Comparison of ENCODE assay signal across 7 cellular contexts in the genomic region with DNA sequence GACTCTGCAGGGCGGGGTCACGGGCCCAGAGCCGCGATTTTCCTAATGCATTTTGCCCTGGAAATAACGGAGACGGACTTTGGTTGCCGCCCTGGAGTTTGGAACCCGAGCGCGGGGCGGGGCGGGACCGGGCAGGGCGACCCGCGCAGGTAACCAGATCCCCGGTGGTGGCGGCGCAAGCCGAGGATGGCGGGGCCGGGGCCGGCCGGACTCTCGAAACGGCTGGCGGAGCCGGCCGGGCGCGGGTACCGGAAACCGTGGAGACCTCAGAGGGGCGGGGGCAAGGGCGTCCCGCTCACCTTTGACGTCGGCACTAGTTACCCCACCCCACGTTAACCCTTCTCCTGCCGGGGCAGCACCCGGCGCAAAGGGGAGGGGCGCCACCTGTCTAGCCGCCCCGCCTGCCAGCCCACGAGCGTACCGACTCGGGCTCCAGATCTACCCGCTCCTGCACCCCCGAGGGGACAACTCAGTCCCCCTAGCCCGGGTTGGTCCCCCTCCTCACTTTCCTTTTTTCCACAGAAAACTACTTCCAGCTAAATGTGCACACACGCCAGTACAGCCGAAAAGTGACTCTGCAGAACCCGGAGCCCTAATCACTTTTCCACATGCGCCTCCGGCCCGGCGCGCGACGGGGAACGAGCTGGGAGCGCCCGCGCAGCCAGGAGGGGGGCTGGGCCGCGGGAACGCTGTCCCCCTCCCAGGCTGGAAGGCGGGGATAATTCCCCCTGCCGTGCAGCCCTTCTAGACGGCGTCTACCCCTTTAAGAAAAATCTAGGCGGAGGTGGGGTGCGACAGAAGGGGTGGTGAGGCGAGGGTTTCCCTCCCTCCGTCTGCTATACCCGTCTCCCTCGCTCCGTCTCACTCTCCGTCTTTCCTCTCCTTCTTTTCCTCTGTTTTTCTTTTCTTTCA. TPM values are rescaled to one million over a fixed set of nuclear protein-coding genes. Genes with fewer than 3 reads are reported as not detected.
DNase-seq lines count a peak whose midpoint lies in the region; ATAC-seq and TF ChIP-seq lines count a peak whose summit lies in the region.

No MANE protein-coding gene starts in this region.

- peak overlapping the region; percentile 29 for H3K4me3 ChIP-seq in lower leg skin (ENCODE audit: low read depth, poor library complexity, severe bottlenecking)
- H3K4me3 ChIP-seq in thyroid gland (replicated peaks in 1 of 3), result peak overlapping the region; percentile 27 to 56 (median 35)

- ATAC-seq in central memory CD8-positive, alpha-beta T cell (replicated peaks; ENCODE audit: extremely low read depth, poor library complexity, severe bottlenecking), result no peak
- ATAC-seq in GM21360 (IDR thresholded peaks at IDR 0.05; ENCODE audit: unreplicated experiment), result no peak

- no peak for TF ChIP-seq POLR2A in lower leg skin (IDR thresholded peaks at IDR 0.05)
- peak in 1 of 2 donors; percentile 40 for TF ChIP-seq POLR2A in thyroid gland (IDR thresholded peaks at IDR 0.05)

- no peaks in the 10 kb centered on the region for H3K9me3 ChIP-seq in thyroid gland

- H3K36me3 ChIP-seq in thyroid gland, result no peaks in the 10 kb centered on the region

- WGBS in lower leg skin, 2 donors, result 0% methylated on average over 61 to 79 of the region's 81 CpGs
- 0 to 1% methylated on average over 36 to 62 of the region's 81 CpGs for WGBS in thyroid gland, 2 donors

- DNase-seq in GM20000 (ENCODE audit: low spot score) (peak; percentile 51), NCI-H510A treated with DMSO at 0.1 percent for 48 hours (lab: John Stamatoyannopoulos, UW) (peak; percentile 73), lower leg skin (ENCODE audit: low spot score in 2 of 2) (peak in 1 of 2 donors; percentile 93), thyroid gland (peak; percentile 54 to 75), midbrain (lab: John Stamatoyannopoulos, UW) (no peak)
- peak in 1 of 2 donors; percentile 6 for DNase-seq in central memory CD8-positive, alpha-beta T cell (ENCODE audit: low spot score in 2 of 2)

- H3K27ac Mint-ChIP-seq in central memory CD8-positive, alpha-beta T cell (ENCODE audit: low read depth), result no peak overlapping the region

- H3K27ac ChIP-seq in thyroid gland, result peak overlapping the region in 2 of 3 donors; percentile 76 to 80

- peaks cover 36% of the 10 kb centered on the region for H3K4me1 Mint-ChIP-seq in central memory CD8-positive, alpha-beta T cell

- H3K4me1 ChIP-seq in thyroid gland, result peaks cover 68 to 90% of the 10 kb centered on the region in 2 donors

- intact Hi-C loops in lower leg skin (cut with DNase I; ENCODE audit: low total_unique reads) (no loop called here), thyroid gland (cut with DNase I) (no loop called here)

- TF ChIP-seq CTCF in GM20000 (IDR thresholded peaks at IDR 0.05; ENCODE audit: extremely low read depth, missing control alignments), result no peak
- TF ChIP-seq CTCF in lower leg skin (IDR thresholded peaks at IDR 0.05), result no peak
- TF ChIP-seq CTCF in thyroid gland (IDR thresholded peaks at IDR 0.05), result no peak

- H3K36me3 Mint-ChIP-seq in central memory CD8-positive, alpha-beta T cell (ENCODE audit: insufficient read depth), result peaks cover 4% of the 10 kb centered on the region

- peaks cover 80% of the 10 kb centered on the region for H3K27me3 Mint-ChIP-seq in central memory CD8-positive, alpha-beta T cell

- H3K9me3 Mint-ChIP-seq in central memory CD8-positive, alpha-beta T cell, result no peaks in the 10 kb centered on the region

- peaks cover 30% of the 10 kb centered on the region for H3K27me3 ChIP-seq in thyroid gland

- peak overlapping the region; percentile 72 for H3K4me3 Mint-ChIP-seq in central memory CD8-positive, alpha-beta T cell

RNA-seq across cellular contexts. Expression of gene CYP26B1, which starts 2.7 kb away (rescaled TPM):
- 10 to 100 TPM; 51.6 to 93.0 (median 73.6) TPM for total RNA-seq in lower leg skin
- total RNA-seq in thyroid gland, result 10 to 100 TPM; 11.8 to 24.2 (median 16.3) TPM
